ENCODE assay signal across 27 cellular contexts in the genomic region with DNA sequence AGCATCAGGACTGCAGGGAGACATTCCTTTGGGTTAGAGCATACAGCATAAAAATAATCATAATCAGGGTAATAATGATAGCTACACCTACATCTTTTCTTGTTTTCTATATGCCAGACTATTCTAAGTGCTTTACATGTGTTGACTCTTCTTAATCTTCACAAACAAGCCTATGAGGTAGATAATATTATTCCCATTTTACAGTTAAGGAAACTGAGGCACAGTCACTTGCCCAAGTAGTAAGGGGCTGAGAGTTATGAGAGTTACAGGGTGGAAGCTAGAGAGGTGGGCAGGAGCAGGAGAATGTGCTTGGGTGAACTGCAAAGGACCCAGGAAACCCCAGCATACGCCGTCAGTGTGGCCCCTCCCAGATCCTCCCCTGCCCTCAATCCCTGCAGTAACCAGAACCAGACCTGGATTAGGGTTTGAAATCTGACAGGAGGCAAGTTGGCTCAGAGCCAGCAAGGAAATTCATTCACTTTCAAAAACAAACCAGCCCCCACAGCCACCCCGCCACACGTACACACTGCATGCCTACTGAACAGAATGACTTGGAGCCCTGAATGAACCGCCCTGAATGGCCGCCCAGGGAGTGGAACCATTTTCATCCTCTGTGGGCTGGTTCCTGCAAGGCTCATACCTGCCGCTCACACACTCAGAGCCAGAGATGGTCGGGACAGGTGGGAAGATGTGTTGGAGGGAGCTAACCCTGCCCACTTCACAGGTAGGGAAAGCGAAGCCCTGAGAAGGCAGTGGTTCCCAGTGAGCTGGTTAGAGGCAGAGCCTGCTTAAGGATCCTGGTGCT.
A peak's percentile ranks its signal among the peaks of the same experiment; 100 is the strongest.
DNase-seq lines count a peak whose midpoint lies in the region; ATAC-seq, FAIRE-seq and TF ChIP-seq lines count a peak whose summit lies in the region.
"Had no signal": no experiment of that assay in that cellular context is flagged by ENCODE, and none has a peak within 500 bp of the region (broad histone marks: within the 10 kb centered on the region; RNA-seq: fewer than 3 reads in every experiment).

No MANE protein-coding gene starts in this region.

- H3K4me1 Mint-ChIP-seq in astrocyte (ENCODE audit: low read depth, unreplicated experiment) (peaks cover 33% of the 10 kb centered on the region), nephron (peaks cover 57% of the 10 kb centered on the region)
- H3K4me1 Mint-ChIP-seq in activated CD8-positive, alpha-beta T cell treated with anti-CD3 and anti-CD28 coated beads, Interleukin-2, amount 10 ng/mL, durations not matched to agents 7 days and 5 days (ENCODE audit: low read depth): no peaks in the 10 kb centered on the region
- no peaks in the 10 kb centered on the region for H3K4me1 Mint-ChIP-seq in activated naive CD8-positive, alpha-beta T cell treated with anti-CD3 and anti-CD28 coated beads for 36 hours
- no peaks in the 10 kb centered on the region for H3K4me1 Mint-ChIP-seq in activated T-helper 17 cell treated with anti-CD3 and anti-CD28 coated beads, Interleukin-2, amount 50 U/mL, for 72 hours
- H3K4me1 Mint-ChIP-seq: activated CD4-positive, alpha-beta T cell treated with anti-CD3 and anti-CD28 coated beads, Interleukin-2, amount 10 ng/mL, durations not matched to agents 7 days and 5 days; activated naive CD8-positive, alpha-beta T cell treated with anti-CD3 and anti-CD28 coated beads, Interleukin-2, amount 50 U/mL, for 24 hours; B cell had no signal

- H3K4me1 ChIP-seq in HCT116 (ENCODE audit: control insufficient read depth in 1 of 2, insufficient read depth in 2 of 2, low read length in 2 of 2) (peaks cover 7 to 13% of the 10 kb centered on the region in 2 experiments), astrocyte (ENCODE audit: insufficient read depth, low read length) (no peaks in the 10 kb centered on the region)
- H3K4me1 ChIP-seq: gastrocnemius medialis, spleen had no signal

- H3K79me2 ChIP-seq in HCT116 (ENCODE audit: insufficient read depth, low read length): no peaks in the 10 kb centered on the region
- no peaks in the 10 kb centered on the region for H3K79me2 ChIP-seq in astrocyte (ENCODE audit: insufficient read depth, low read length)

- H3K9me3 ChIP-seq in HCT116 (ENCODE audit: control insufficient read depth in 1 of 2, insufficient read depth in 1 of 2, low read depth in 1 of 2, low read length in 2 of 2) (no peaks in the 10 kb centered on the region), astrocyte (ENCODE audit: insufficient read depth, low read depth, low read length) (no peaks in the 10 kb centered on the region)
- H3K9me3 ChIP-seq: body of pancreas, gastrocnemius medialis, spleen had no signal

- DNase-seq in DMS153 (lab: John Stamatoyannopoulos, UW) (peak; percentile 43), DMS153 treated with DMSO at 0.1 percent for 48 hours (lab: John Stamatoyannopoulos, UW; ENCODE audit: unreplicated experiment) (no peak), HCT116 (ENCODE audit: low read depth, low spot score) (no peak), astrocyte (ENCODE audit: low read depth) (no peak)
- DNase-seq in activated CD8-positive, alpha-beta T cell treated with anti-CD3 and anti-CD28 coated beads, Interleukin-2, amount 10 ng/mL, durations not matched to agents 7 days and 5 days: no peak
- DNase-seq in activated naive CD8-positive, alpha-beta T cell treated with anti-CD3 and anti-CD28 coated beads for 36 hours: no peak
- DNase-seq: 8988T; activated CD4-positive, alpha-beta T cell treated with anti-CD3 and anti-CD28 coated beads, Interleukin-2, amount 10 ng/mL, durations not matched to agents 7 days and 5 days; activated naive CD8-positive, alpha-beta T cell treated with anti-CD3 and anti-CD28 coated beads, Interleukin-2, amount 50 U/mL, for 24 hours; effector memory CD4-positive, alpha-beta T cell; gastrocnemius medialis; H7; NCI-H510A; spleen; stimulated activated CD4-positive, alpha-beta T cell treated with anti-CD3 and anti-CD28 coated beads, Interleukin-4, amount 100 ng/mL, for 24 hours; stimulated activated naive CD8-positive, alpha-beta T cell treated with anti-CD3 and anti-CD28 coated beads, Interleukin-15, Interleukin-2, amounts not matched to agents 100 U/mL and 50 U/mL, for 24 hours had no signal

- H3K4me2 ChIP-seq in HCT116 (ENCODE audit: low read length): peak overlapping the region; percentile 43
- H3K4me2 ChIP-seq in astrocyte (ENCODE audit: low read length): no peak overlapping the region

- BruUV-seq in HCT116 (replicated peaks; lab: Mats Ljungman, UMichigan): no TSS peak

- H3K27ac ChIP-seq in HCT116 (ENCODE audit: low read depth, low read length) (no peak overlapping the region), astrocyte (ENCODE audit: low read depth, low read length) (no peak overlapping the region)
- H3K27ac ChIP-seq: gastrocnemius medialis, spleen, VCaP had no signal

- no peak for FAIRE-seq in astrocyte (lab: Jason Lieb, UNC)
- FAIRE-seq: G401.6, GM18507 had no signal

- H4K20me1 ChIP-seq in HCT116 (ENCODE audit: insufficient read depth) (no peaks in the 10 kb centered on the region), astrocyte (ENCODE audit: insufficient read depth, low read length) (no peaks in the 10 kb centered on the region)

- CTCF ChIA-PET in HCT116 (lab: Charles Lee): no interaction called here
- CTCF ChIA-PET in activated CD8-positive, alpha-beta T cell treated with anti-CD3 and anti-CD28 coated beads, Interleukin-2, amount 10 ng/mL, durations not matched to agents 7 days and 5 days (lab: Charles Lee): no interaction called here

- TF ChIP-seq POLR2A in HCT116 (IDR thresholded peaks at IDR 0.05; ENCODE audit: borderline replicate concordance, extremely low read depth, insufficient read depth, insufficient read length): no peak

- no peak for TF ChIP-seq RAD21 in HCT116 (IDR thresholded peaks at IDR 0.05; ENCODE audit: low read depth)

- POLR2A ChIA-PET in HCT116 (lab: Charles Lee): no interaction called here
- POLR2A ChIA-PET in activated CD8-positive, alpha-beta T cell treated with anti-CD3 and anti-CD28 coated beads, Interleukin-2, amount 10 ng/mL, durations not matched to agents 7 days and 5 days (lab: Charles Lee): no interaction called here

- no peak overlapping the region for H3K4me3 Mint-ChIP-seq in astrocyte (ENCODE audit: unreplicated experiment)
- no peak overlapping the region for H3K4me3 Mint-ChIP-seq in nephron
- H3K4me3 Mint-ChIP-seq in activated CD8-positive, alpha-beta T cell treated with anti-CD3 and anti-CD28 coated beads, Interleukin-2, amount 10 ng/mL, durations not matched to agents 7 days and 5 days: no peak overlapping the region
- no peak overlapping the region for H3K4me3 Mint-ChIP-seq in activated naive CD8-positive, alpha-beta T cell treated with anti-CD3 and anti-CD28 coated beads for 36 hours
- no peak overlapping the region for H3K4me3 Mint-ChIP-seq in activated T-helper 17 cell treated with anti-CD3 and anti-CD28 coated beads, Interleukin-2, amount 50 U/mL, for 72 hours
- H3K4me3 Mint-ChIP-seq: activated CD4-positive, alpha-beta T cell treated with anti-CD3 and anti-CD28 coated beads, Interleukin-2, amount 10 ng/mL, durations not matched to agents 7 days and 5 days; activated naive CD8-positive, alpha-beta T cell treated with anti-CD3 and anti-CD28 coated beads, Interleukin-2, amount 50 U/mL, for 24 hours; B cell; T-helper 2 cell treated with Interferon-gamma antibody and Interleukin-4, amounts not matched to agents 5 μg/mL and 100 μg/mL, for 36 hours had no signal

- intact Hi-C loops in HCT116 (cut with micrococcal nuclease): no loop called here

- H3K27me3 Mint-ChIP-seq in astrocyte (ENCODE audit: low read depth, unreplicated experiment) (peaks cover 20% of the 10 kb centered on the region), nephron (ENCODE audit: low read depth) (peaks cover 41% of the 10 kb centered on the region)
- H3K27me3 Mint-ChIP-seq in activated CD8-positive, alpha-beta T cell treated with anti-CD3 and anti-CD28 coated beads, Interleukin-2, amount 10 ng/mL, durations not matched to agents 7 days and 5 days (ENCODE audit: low read depth): peaks cover 10% of the 10 kb centered on the region
- H3K27me3 Mint-ChIP-seq in activated naive CD8-positive, alpha-beta T cell treated with anti-CD3 and anti-CD28 coated beads for 36 hours: peaks cover 11% of the 10 kb centered on the region
- H3K27me3 Mint-ChIP-seq in activated T-helper 17 cell treated with anti-CD3 and anti-CD28 coated beads, Interleukin-2, amount 50 U/mL, for 72 hours: peaks cover 22% of the 10 kb centered on the region

- H3K9me2 ChIP-seq in HCT116 (ENCODE audit: insufficient read depth): no peaks in the 10 kb centered on the region

- RAD21 ChIA-PET in HCT116 (lab: Charles Lee; ENCODE audit: low non-redundant PET in 1 of 2, low total read pairs in 2 of 2, uncharacterized antibody in 2 of 2, unreplicated experiment in 2 of 2): no interaction called here

- peaks cover 2% of the 10 kb centered on the region for H3K9me3 Mint-ChIP-seq in astrocyte (ENCODE audit: unreplicated experiment)
- no peaks in the 10 kb centered on the region for H3K9me3 Mint-ChIP-seq in nephron
- H3K9me3 Mint-ChIP-seq in activated CD8-positive, alpha-beta T cell treated with anti-CD3 and anti-CD28 coated beads, Interleukin-2, amount 10 ng/mL, durations not matched to agents 7 days and 5 days (ENCODE audit: insufficient read depth): no peaks in the 10 kb centered on the region
- no peaks in the 10 kb centered on the region for H3K9me3 Mint-ChIP-seq in activated naive CD8-positive, alpha-beta T cell treated with anti-CD3 and anti-CD28 coated beads for 36 hours
- H3K9me3 Mint-ChIP-seq in activated T-helper 17 cell treated with anti-CD3 and anti-CD28 coated beads, Interleukin-2, amount 50 U/mL, for 72 hours: no peaks in the 10 kb centered on the region
- H3K9me3 Mint-ChIP-seq: activated CD4-positive, alpha-beta T cell treated with anti-CD3 and anti-CD28 coated beads, Interleukin-2, amount 10 ng/mL, durations not matched to agents 7 days and 5 days; activated naive CD8-positive, alpha-beta T cell treated with anti-CD3 and anti-CD28 coated beads, Interleukin-2, amount 50 U/mL, for 24 hours; activated T-helper 2 cell treated with anti-CD3 and anti-CD28 coated beads, Interferon-gamma antibody, Interleukin-2, Interleukin-4, amounts not matched to agents 10 μg/mL and 5 μg/mL and 100 μg/mL, durations not matched to agents 14 hours and 24 hours and 36 hours; T-helper 2 cell treated with Interferon-gamma antibody and Interleukin-4, amounts not matched to agents 5 μg/mL and 100 μg/mL, for 36 hours had no signal

- H3K27ac Mint-ChIP-seq in astrocyte (ENCODE audit: unreplicated experiment): peak overlapping the region; percentile 89
- H3K27ac Mint-ChIP-seq in nephron: peak overlapping the region; percentile 5 to 84 (median 56)
- H3K27ac Mint-ChIP-seq in activated CD8-positive, alpha-beta T cell treated with anti-CD3 and anti-CD28 coated beads, Interleukin-2, amount 10 ng/mL, durations not matched to agents 7 days and 5 days: no peak overlapping the region
- no peak overlapping the region for H3K27ac Mint-ChIP-seq in activated naive CD8-positive, alpha-beta T cell treated with anti-CD3 and anti-CD28 coated beads for 36 hours
- H3K27ac Mint-ChIP-seq in activated T-helper 17 cell treated with anti-CD3 and anti-CD28 coated beads, Interleukin-2, amount 50 U/mL, for 72 hours: no peak overlapping the region
- H3K27ac Mint-ChIP-seq: activated CD4-positive, alpha-beta T cell treated with anti-CD3 and anti-CD28 coated beads, Interleukin-2, amount 10 ng/mL, durations not matched to agents 7 days and 5 days; activated naive CD8-positive, alpha-beta T cell treated with anti-CD3 and anti-CD28 coated beads, Interleukin-2, amount 50 U/mL, for 24 hours; activated T-helper 2 cell treated with anti-CD3 and anti-CD28 coated beads, Interferon-gamma antibody, Interleukin-2, Interleukin-4, amounts not matched to agents 10 μg/mL and 5 μg/mL and 100 μg/mL, durations not matched to agents 14 hours and 24 hours and 36 hours; B cell; T-helper 2 cell treated with Interferon-gamma antibody and Interleukin-4, amounts not matched to agents 5 μg/mL and 100 μg/mL, for 36 hours had no signal

- H3K36me3 ChIP-seq in HCT116 (ENCODE audit: control insufficient read depth in 1 of 2, insufficient read depth in 2 of 2, low read length in 2 of 2) (no peaks in the 10 kb centered on the region), astrocyte (ENCODE audit: insufficient read depth, low read length) (no peaks in the 10 kb centered on the region)
- H3K36me3 ChIP-seq: gastrocnemius medialis, spleen had no signal

- H3K4me3 ChIP-seq in HCT116 (replicated peaks in 1 of 2; ENCODE audit: low read depth in 1 of 2, low read length in 2 of 2) (no peak overlapping the region), astrocyte (ENCODE audit: insufficient read depth, low read depth, low read length) (no peak overlapping the region)
- H3K4me3 ChIP-seq: body of pancreas, gastrocnemius medialis, spleen had no signal

- H3K36me3 Mint-ChIP-seq in astrocyte (ENCODE audit: low read depth, unreplicated experiment) (peaks cover 2% of the 10 kb centered on the region), nephron (ENCODE audit: low read depth) (no peaks in the 10 kb centered on the region)
- H3K36me3 Mint-ChIP-seq in activated CD8-positive, alpha-beta T cell treated with anti-CD3 and anti-CD28 coated beads, Interleukin-2, amount 10 ng/mL, durations not matched to agents 7 days and 5 days (ENCODE audit: low read depth): no peaks in the 10 kb centered on the region
- H3K36me3 Mint-ChIP-seq in activated naive CD8-positive, alpha-beta T cell treated with anti-CD3 and anti-CD28 coated beads for 36 hours: no peaks in the 10 kb centered on the region
- H3K36me3 Mint-ChIP-seq in activated T-helper 17 cell treated with anti-CD3 and anti-CD28 coated beads, Interleukin-2, amount 50 U/mL, for 72 hours (ENCODE audit: low read depth): no peaks in the 10 kb centered on the region

- no peak overlapping the region for H3K9ac ChIP-seq in HCT116 (ENCODE audit: low read length)
- H3K9ac ChIP-seq in astrocyte (ENCODE audit: low read length): no peak overlapping the region

- H3K27me3 ChIP-seq in HCT116 (ENCODE audit: insufficient read depth, low read length) (peaks cover 8% of the 10 kb centered on the region; the same call in 1 of the 2 replicates), astrocyte (ENCODE audit: insufficient read depth, low read length) (peaks cover 3% of the 10 kb centered on the region)
- H3K27me3 ChIP-seq: body of pancreas, gastrocnemius medialis had no signal

- no peak for TF ChIP-seq CTCF in HCT116 (IDR thresholded peaks at IDR 0.05 in 2 of 3, conservative IDR thresholded peaks at IDR 0.05 in 1 of 3; ENCODE audit: borderline replicate concordance in 1 of 3, insufficient read depth in 1 of 3, low read depth in 2 of 3, low read length in 2 of 3)
- no peak for TF ChIP-seq CTCF in astrocyte (IDR thresholded peaks at IDR 0.05; ENCODE audit: insufficient read depth, low read depth, low read length)
- no peak for TF ChIP-seq CTCF in nephron (IDR thresholded peaks at IDR 0.05; ENCODE audit: unreplicated experiment in 3 of 3)

- H2AFZ ChIP-seq in HCT116 (ENCODE audit: low read depth, low read length, poor library complexity, severe bottlenecking): no peak overlapping the region
- no peak overlapping the region for H2AFZ ChIP-seq in astrocyte (ENCODE audit: low read depth, low read length)

- ATAC-seq in HCT116: peak; percentile 29
- ATAC-seq in activated CD8-positive, alpha-beta T cell treated with anti-CD3 and anti-CD28 coated beads, Interleukin-2, amount 10 ng/mL, durations not matched to agents 7 days and 5 days: no peak
- ATAC-seq in activated T-helper 17 cell treated with anti-CD3 and anti-CD28 coated beads, Interleukin-2, amount 50 U/mL, for 72 hours (replicated peaks): no peak
- ATAC-seq: activated naive CD8-positive, alpha-beta T cell treated with anti-CD3 and anti-CD28 coated beads, Interleukin-2, amount 50 U/mL, for 24 hours; body of pancreas; esophagus mucosa; SK-N-SH treated with all-trans-retinoic acid at 6 μM for 48 hours; stimulated activated naive CD8-positive, alpha-beta T cell treated with anti-CD3 and anti-CD28 coated beads, Interleukin-15, Interleukin-2, amounts not matched to agents 100 U/mL and 50 U/mL, for 24 hours had no signal

Comparison
In these comparisons a context has a peak if more than half of its experiments do, and no peak if none do; other contexts are left out.
1. H3K27ac Mint-ChIP-seq: peak in astrocyte (single experiment) and nephron (3 of 3); none in activated CD8-positive, alpha-beta T cell treated with anti-CD3 and anti-CD28 coated beads, Interleukin-2, amount 10 ng/mL, durations not matched to agents 7 days and 5 days (single experiment), activated naive CD8-positive, alpha-beta T cell treated with anti-CD3 and anti-CD28 coated beads for 36 hours (single experiment) and activated T-helper 17 cell treated with anti-CD3 and anti-CD28 coated beads, Interleukin-2, amount 50 U/mL, for 72 hours (single experiment).